ENCODE assay signal across 14 cellular contexts in the genomic region with DNA sequence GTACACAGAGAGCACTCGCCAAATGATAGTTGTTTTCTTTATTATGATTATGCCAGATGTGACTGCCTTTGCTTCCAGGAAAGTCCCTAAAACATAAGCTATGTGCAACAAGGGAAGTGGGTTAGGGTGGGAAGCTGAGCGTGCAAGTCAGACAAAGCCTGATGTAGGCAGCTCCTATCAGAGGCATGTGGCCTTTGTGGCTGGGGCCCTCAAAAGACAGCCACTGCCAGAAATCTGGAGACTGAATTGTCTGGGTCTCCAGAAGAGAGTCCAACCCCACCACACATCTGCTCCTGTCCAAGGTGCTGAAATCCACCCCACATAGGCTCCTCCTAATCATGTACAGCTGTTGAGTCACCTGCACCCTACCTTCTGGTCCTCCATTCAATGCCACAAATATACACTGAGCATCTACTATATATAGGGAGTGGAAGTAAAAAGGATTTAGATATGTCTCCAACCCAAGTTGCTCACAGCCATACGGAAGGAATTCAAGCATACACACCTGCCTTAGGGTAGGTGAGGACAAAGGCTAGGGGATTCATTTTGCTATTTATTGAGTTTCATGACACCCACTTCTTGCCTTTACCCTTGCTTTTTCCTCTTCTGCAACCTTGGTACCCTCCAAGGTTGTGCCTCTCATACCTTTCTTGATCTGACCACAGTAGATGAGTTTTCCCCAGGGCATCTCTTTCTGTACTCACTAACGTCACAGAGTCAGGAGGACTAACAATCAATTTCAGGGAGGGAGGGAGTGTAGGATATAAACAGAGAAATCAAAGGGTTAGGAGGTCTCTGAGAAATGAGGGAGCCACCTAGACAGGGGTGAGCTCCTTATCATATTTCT. TPM values are rescaled to one million over a fixed set of nuclear protein-coding genes. Genes with fewer than 3 reads are reported as not detected.
DNase-seq lines count a peak whose midpoint lies in the region; ATAC-seq, FAIRE-seq and TF ChIP-seq lines count a peak whose summit lies in the region.
"Had no signal": no experiment of that assay in that cellular context is flagged by ENCODE, and none has a peak within 500 bp of the region (broad histone marks: within the 10 kb centered on the region; RNA-seq: fewer than 3 reads in every experiment).

No MANE protein-coding gene starts in this region.

- no peaks in the 10 kb centered on the region for H3K79me2 ChIP-seq in OCI-LY7 (ENCODE audit: insufficient read depth, low read depth, low read length)

- peak in 3 of 4 donors; percentile 32 to 56 (median 34) for ATAC-seq in pancreas
- no peak for ATAC-seq in HG02970 (IDR thresholded peaks at IDR 0.05; ENCODE audit: low FRiP score, unreplicated experiment)

- CTCF ChIA-PET in OCI-LY7 (lab: Charles Lee; ENCODE audit: unreplicated experiment), result no interaction called here

- BruUV-seq in OCI-LY7 (replicated peaks; lab: Mats Ljungman, UMichigan), result no TSS peak

- no peaks in the 10 kb centered on the region for H3K36me3 Mint-ChIP-seq in activated CD4-positive, alpha-beta T cell treated with anti-CD3 and anti-CD28 coated beads, Interleukin-2, amount 10 ng/mL, durations not matched to agents 24 days and 14 days (ENCODE audit: low read depth)

- H3K27ac Mint-ChIP-seq in activated CD4-positive, alpha-beta T cell treated with anti-CD3 and anti-CD28 coated beads, Interleukin-2, amount 10 ng/mL, durations not matched to agents 24 days and 14 days, result no peak overlapping the region

- no peaks in the 10 kb centered on the region for H3K27me3 Mint-ChIP-seq in activated CD4-positive, alpha-beta T cell treated with anti-CD3 and anti-CD28 coated beads, Interleukin-2, amount 10 ng/mL, durations not matched to agents 24 days and 14 days

- H3K4me1 ChIP-seq in OCI-LY7 (ENCODE audit: insufficient read depth, low read length, poor library complexity, severe bottlenecking) (no peaks in the 10 kb centered on the region), pancreas (no peaks in the 10 kb centered on the region)

- POLR2A ChIA-PET in OCI-LY7 (lab: Charles Lee), result interaction anchor here (1.1 kb wide), 1 partner anchor 19 kb away, joined by 3 read pairs; no protein-coding TSS in a partner anchor

- H3K9me3 ChIP-seq in OCI-LY7 (ENCODE audit: low read length), result no peaks in the 10 kb centered on the region
- no peaks in the 10 kb centered on the region for H3K9me3 ChIP-seq in pancreas

- H3K27me3 ChIP-seq in pancreas, result no peaks in the 10 kb centered on the region

- FAIRE-seq in pancreas (lab: Jason Lieb, UNC), result no peak

- H3K4me3 ChIP-seq in OCI-LY7 (ENCODE audit: low read depth, low read length, poor library complexity, severe bottlenecking), result no peak overlapping the region
- H3K4me3 ChIP-seq in pancreas, result no peak overlapping the region
- H3K4me3 ChIP-seq: PC-9 had no signal

- TF ChIP-seq CTCF in OCI-LY7 (conservative IDR thresholded peaks at IDR 0.05; ENCODE audit: low read length) (no peak), pancreas (IDR thresholded peaks at IDR 0.05) (no peak)

- DNase-seq in activated CD4-positive, alpha-beta T cell treated with anti-CD3 and anti-CD28 coated beads, Interleukin-2, amount 10 ng/mL, durations not matched to agents 24 days and 14 days, result peak; percentile 86
- DNase-seq in activated CD4-positive, alpha-beta T cell treated with anti-CD3 and anti-CD28 coated beads for 1 hour, result no peak
- peak; percentile 20 for DNase-seq in OCI-LY7 (ENCODE audit: low spot score)
- peak; percentile 58 for DNase-seq in ecto neural progenitor cell (ENCODE audit: low spot score)
- no peak for DNase-seq in pancreas
- no peak for DNase-seq in KBM-7
- DNase-seq in putamen (ENCODE audit: low spot score), result no peak
- DNase-seq: caudate nucleus, MV-4-11, substantia nigra had no signal

- H3K4me1 Mint-ChIP-seq in activated CD4-positive, alpha-beta T cell treated with anti-CD3 and anti-CD28 coated beads, Interleukin-2, amount 10 ng/mL, durations not matched to agents 24 days and 14 days, result peaks cover 8% of the 10 kb centered on the region

- H2AFZ ChIP-seq in OCI-LY7 (ENCODE audit: low read length), result no peak overlapping the region
- H2AFZ ChIP-seq: PC-9 had no signal

- H3K27ac ChIP-seq in OCI-LY7 (ENCODE audit: low read depth, low read length, poor library complexity, severe bottlenecking) (no peak overlapping the region), pancreas (no peak overlapping the region)
- H3K27ac ChIP-seq: PC-9 had no signal

- no peaks in the 10 kb centered on the region for H3K9me2 ChIP-seq in OCI-LY7 (ENCODE audit: insufficient read depth, low read length)

- 48 to 66% methylated on average over 4 of the region's 4 CpGs for WGBS in pancreas, 2 donors

- no peaks in the 10 kb centered on the region for H3K9me3 Mint-ChIP-seq in activated CD4-positive, alpha-beta T cell treated with anti-CD3 and anti-CD28 coated beads, Interleukin-2, amount 10 ng/mL, durations not matched to agents 24 days and 14 days

- in situ Hi-C loops in KBM-7 (cut with MboI; ENCODE audit: low pct_unique_long_range_greater_than_20kb, low sequenced_read_pairs), result no loop called here

- H3K4me3 Mint-ChIP-seq in activated CD4-positive, alpha-beta T cell treated with anti-CD3 and anti-CD28 coated beads, Interleukin-2, amount 10 ng/mL, durations not matched to agents 24 days and 14 days, result no peak overlapping the region

- H3K36me3 ChIP-seq in OCI-LY7 (ENCODE audit: insufficient read depth, low read length) (no peaks in the 10 kb centered on the region), pancreas (no peaks in the 10 kb centered on the region)

- H3K4me2 ChIP-seq in OCI-LY7 (ENCODE audit: low read length), result no peak overlapping the region
- H3K4me2 ChIP-seq: PC-9 had no signal

- intact Hi-C loops in activated CD4-positive, alpha-beta T cell treated with anti-CD3 and anti-CD28 coated beads, Interleukin-2, amount 10 ng/mL, durations not matched to agents 24 days and 14 days (cut with micrococcal nuclease), result no loop called here
- intact Hi-C loops in OCI-LY7 (cut with micrococcal nuclease; ENCODE audit: unreplicated experiment) (no loop called here), pancreas (cut with DNase I) (no loop called here)

- no peaks in the 10 kb centered on the region for H4K20me1 ChIP-seq in OCI-LY7 (ENCODE audit: insufficient read depth, low read length)

RNA-seq across cellular contexts. Expression of gene SEC14L3, which starts 12.4 kb away (rescaled TPM):
- total RNA-seq in activated CD4-positive, alpha-beta T cell treated with anti-CD3 and anti-CD28 coated beads, Interleukin-2, amount 10 ng/mL, durations not matched to agents 24 days and 14 days, result not detected in 2 replicates
- not detected in 2 replicates for total RNA-seq in OCI-LY7 (2014; rRNA removed; shearing (Covaris generic))
- total RNA-seq in OCI-LY7 (2022) (not detected in 2 replicates), pancreas (not detected)
- polyA plus RNA-seq in pancreas, result under 1 TPM in 1 of 2 donors, not detected in 1; 0.05 TPM
- total RNA-seq: activated CD8-positive, alpha-beta memory T cell treated with anti-CD3 and anti-CD28 coated beads for 36 hours; PC-9 had no signal
- polyA plus RNA-seq: BJ had no signal

RNA-seq across cellular contexts. Expression of gene MTFP1, which starts 33.9 kb away (rescaled TPM):
- 79.3 and 80.5 TPM in 2 replicates for total RNA-seq in activated CD4-positive, alpha-beta T cell treated with anti-CD3 and anti-CD28 coated beads, Interleukin-2, amount 10 ng/mL, durations not matched to agents 24 days and 14 days
- total RNA-seq in OCI-LY7 (2014; rRNA removed; shearing (Covaris generic)), result 70.5 and 81.9 TPM in 2 replicates
- total RNA-seq in OCI-LY7 (2022) (63.6 and 83.2 TPM in 2 replicates), pancreas (10 to 100 TPM in 1 of 6 donors, 1 to 10 TPM in 5; 3.2 to 11.6 (median 8.0) TPM)
- 10 to 100 TPM; 13.1 to 15.7 TPM for polyA plus RNA-seq in pancreas

RNA-seq across cellular contexts. Expression of gene SEC14L4, which starts 46.1 kb away (rescaled TPM):
- total RNA-seq in activated CD4-positive, alpha-beta T cell treated with anti-CD3 and anti-CD28 coated beads, Interleukin-2, amount 10 ng/mL, durations not matched to agents 24 days and 14 days, result not detected in 2 replicates
- not detected in 2 replicates for total RNA-seq in OCI-LY7 (2014; rRNA removed; shearing (Covaris generic))
- not detected in 2 replicates for total RNA-seq in OCI-LY7 (2022)
- 1 to 10 TPM in 1 of 6 donors, under 1 TPM in 2, not detected in 3; 0.12 to 1.4 (median 0.12) TPM for total RNA-seq in pancreas
- polyA plus RNA-seq in pancreas, result under 1 TPM; 0.33 to 0.46 TPM
- total RNA-seq: activated CD8-positive, alpha-beta memory T cell treated with anti-CD3 and anti-CD28 coated beads for 36 hours had no signal
- polyA plus RNA-seq: BJ had no signal

Comparison
In these comparisons a context has a peak if more than half of its experiments do, and no peak if none do; other contexts are left out.
1. DNase-seq: peak in activated CD4-positive, alpha-beta T cell treated with anti-CD3 and anti-CD28 coated beads, Interleukin-2, amount 10 ng/mL, durations not matched to agents 24 days and 14 days (single experiment), OCI-LY7 (single experiment) and ecto neural progenitor cell (single experiment); none in activated CD4-positive, alpha-beta T cell treated with anti-CD3 and anti-CD28 coated beads for 1 hour (single experiment), pancreas (0 of 6), KBM-7 (single experiment) and putamen (single experiment).